Comparison of ENCODE assay signal across 28 cellular contexts in the genomic region with DNA sequence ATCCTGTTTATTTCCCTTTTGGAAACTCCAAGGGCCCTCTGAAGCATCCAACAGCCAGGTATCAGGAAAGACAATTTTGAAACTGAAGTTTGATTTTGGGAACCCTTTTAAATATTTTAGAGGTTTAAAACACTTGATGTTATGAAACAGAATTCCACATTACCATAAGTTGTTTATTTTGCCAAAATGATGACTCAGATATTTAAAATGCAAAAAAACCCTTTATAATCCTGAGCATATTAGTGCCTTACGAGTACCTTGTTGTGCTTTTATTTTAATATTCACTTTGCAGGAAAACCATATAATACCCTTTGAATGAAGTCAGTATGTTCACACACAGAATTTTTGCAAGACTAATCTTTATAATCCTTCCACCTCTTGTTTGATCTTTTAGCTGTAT.
"Had no signal": no experiment of that assay in that cellular context is flagged by ENCODE, and none has a peak within 500 bp of the region (broad histone marks: within the 10 kb centered on the region; RNA-seq: fewer than 3 reads in every experiment).

No MANE protein-coding gene starts in this region.

- H3K27ac ChIP-seq: stomach, suprapubic skin, testis, thoracic aorta, thyroid gland, tibial artery, tibial nerve, transverse colon, upper lobe of left lung, upper lobe of right lung, uterus, vagina had no signal

- H3K27me3 ChIP-seq: stomach, suprapubic skin, testis, thyroid gland, tibial artery, tibial nerve, transverse colon, upper lobe of left lung, upper lobe of right lung, uterus, vagina had no signal

- H3K36me3 ChIP-seq: stomach, suprapubic skin, thoracic aorta, thyroid gland, tibial artery, tibial nerve, transverse colon, upper lobe of left lung, upper lobe of right lung, uterus, vagina had no signal

- FAIRE-seq: urothelium cell line had no signal

- DNase-seq: stimulated activated CD4-positive, alpha-beta T cell treated with anti-CD3 and anti-CD28 coated beads, Interleukin-2, amount 100 ng/mL, for 48 hours; stimulated activated CD4-positive, alpha-beta T cell treated with anti-CD3 and anti-CD28 coated beads, Interleukin-4, amount 100 ng/mL, for 1 hour; stimulated activated CD4-positive, alpha-beta T cell treated with anti-CD3 and anti-CD28 coated beads, Interleukin-4, amount 100 ng/mL, for 24 hours; stimulated activated CD4-positive, alpha-beta T cell treated with anti-CD3 and anti-CD28 coated beads, Interleukin-4, amount 100 ng/mL, for 4 hours; stimulated activated CD8-positive, alpha-beta memory T cell treated with anti-CD3 and anti-CD28 coated beads, Interleukin-4, amount 100 ng/mL, for 48 hours; stimulated activated naive CD4-positive, alpha-beta T cell; stimulated activated naive CD4-positive, alpha-beta T cell treated with Interleukin-2 at 50 U/mL for 16 hours; stimulated activated naive CD8-positive, alpha-beta T cell treated with anti-CD3 and anti-CD28 coated beads, Interleukin-15, amount 100 ng/mL, for 72 hours; stimulated activated naive CD8-positive, alpha-beta T cell treated with anti-CD3 and anti-CD28 coated beads, Interleukin-15, Interleukin-2, amounts not matched to agents 100 U/mL and 50 U/mL, for 24 hours; stomach; substantia nigra; testis; thyroid gland; tibial artery; transverse colon; trophoblast cell; upper lobe of left lung; upper lobe of right lung; uterus had no signal

- H3K4me1 Mint-ChIP-seq: stimulated activated effector memory CD8-positive, alpha-beta T cell treated with anti-CD3 and anti-CD28 coated beads, Interleukin-12 subunit alpha, Interleukin-12 subunit beta, amount 100 ng/mL, for 72 hours; stimulated activated memory B cell treated with anti-CD40 and anti-IgM and Interleukin-4, amounts not matched to agents 10 μg/mL and 1 μg/mL and 100 μg/mL, for 72 hours; stimulated activated naive CD8-positive, alpha-beta T cell treated with anti-CD3 and anti-CD28 coated beads, Interleukin-15, amount 100 ng/mL, for 72 hours had no signal

- H3K4me3 Mint-ChIP-seq: stimulated activated effector memory CD8-positive, alpha-beta T cell treated with anti-CD3 and anti-CD28 coated beads, Interleukin-12 subunit alpha, Interleukin-12 subunit beta, amount 100 ng/mL, for 72 hours; stimulated activated memory B cell treated with anti-CD40 and anti-IgM and Interleukin-4, amounts not matched to agents 10 μg/mL and 1 μg/mL and 100 μg/mL, for 72 hours; stimulated activated naive CD8-positive, alpha-beta T cell treated with anti-CD3 and anti-CD28 coated beads, Interleukin-15, amount 100 ng/mL, for 72 hours; stimulated activated naive CD8-positive, alpha-beta T cell treated with anti-CD3 and anti-CD28 coated beads, Interleukin-15, Interleukin-2, amounts not matched to agents 100 ng/mL and 50 ng/mL, for 24 hours; type B pancreatic cell had no signal

- H3K4me1 ChIP-seq: stomach, suprapubic skin, testis, thyroid gland, tibial artery, tibial nerve, transverse colon, upper lobe of left lung, upper lobe of right lung, uterus, vagina had no signal

- H3K9me3 ChIP-seq: suprapubic skin, testis, thoracic aorta, thyroid gland, tibial artery, tibial nerve, upper lobe of left lung, upper lobe of right lung, uterus, vagina had no signal

- H3K4me3 ChIP-seq: stomach, suprapubic skin, testis, thoracic aorta, thyroid gland, tibial artery, tibial nerve, transverse colon, upper lobe of left lung, upper lobe of right lung, uterus, vagina had no signal

- H3K27me3 Mint-ChIP-seq: stimulated activated memory B cell treated with anti-CD40 and anti-IgM and Interleukin-4, amounts not matched to agents 10 μg/mL and 1 μg/mL and 100 μg/mL, for 72 hours; stimulated activated naive CD8-positive, alpha-beta T cell treated with anti-CD3 and anti-CD28 coated beads, Interleukin-15, amount 100 ng/mL, for 72 hours; stimulated activated naive CD8-positive, alpha-beta T cell treated with anti-CD3 and anti-CD28 coated beads, Interleukin-15, Interleukin-2, amounts not matched to agents 100 ng/mL and 50 ng/mL, for 24 hours; type B pancreatic cell had no signal

- H3K36me3 Mint-ChIP-seq: stimulated activated effector memory CD8-positive, alpha-beta T cell treated with anti-CD3 and anti-CD28 coated beads, Interleukin-12 subunit alpha, Interleukin-12 subunit beta, amount 100 ng/mL, for 72 hours; stimulated activated memory B cell treated with anti-CD40 and anti-IgM and Interleukin-4, amounts not matched to agents 10 μg/mL and 1 μg/mL and 100 μg/mL, for 72 hours; type B pancreatic cell had no signal

- H3K27ac Mint-ChIP-seq: stimulated activated effector memory CD8-positive, alpha-beta T cell treated with anti-CD3 and anti-CD28 coated beads, Interleukin-12 subunit alpha, Interleukin-12 subunit beta, amount 100 ng/mL, for 72 hours; stimulated activated memory B cell treated with anti-CD40 and anti-IgM and Interleukin-4, amounts not matched to agents 10 μg/mL and 1 μg/mL and 100 μg/mL, for 72 hours; stimulated activated naive CD8-positive, alpha-beta T cell treated with anti-CD3 and anti-CD28 coated beads, Interleukin-15, amount 100 ng/mL, for 72 hours; stimulated activated naive CD8-positive, alpha-beta T cell treated with anti-CD3 and anti-CD28 coated beads, Interleukin-15, Interleukin-2, amounts not matched to agents 100 ng/mL and 50 ng/mL, for 24 hours; type B pancreatic cell had no signal

- ATAC-seq: stimulated activated effector memory CD8-positive, alpha-beta T cell treated with anti-CD3 and anti-CD28 coated beads, Interleukin-12 subunit alpha, Interleukin-12 subunit beta, amount 100 ng/mL, for 72 hours; stimulated activated memory B cell treated with anti-CD40 and anti-IgM and Interleukin-4, amounts not matched to agents 10 μg/mL and 1 μg/mL and 100 μg/mL, for 72 hours; stimulated activated naive CD8-positive, alpha-beta T cell treated with anti-CD3 and anti-CD28 coated beads, Interleukin-15, amount 100 ng/mL, for 72 hours; stimulated activated naive CD8-positive, alpha-beta T cell treated with anti-CD3 and anti-CD28 coated beads, Interleukin-15, Interleukin-2, amounts not matched to agents 100 U/mL and 50 U/mL, for 24 hours; upper lobe of right lung had no signal
